Comparison of ENCODE assay signal across 9 cellular contexts in the genomic region with DNA sequence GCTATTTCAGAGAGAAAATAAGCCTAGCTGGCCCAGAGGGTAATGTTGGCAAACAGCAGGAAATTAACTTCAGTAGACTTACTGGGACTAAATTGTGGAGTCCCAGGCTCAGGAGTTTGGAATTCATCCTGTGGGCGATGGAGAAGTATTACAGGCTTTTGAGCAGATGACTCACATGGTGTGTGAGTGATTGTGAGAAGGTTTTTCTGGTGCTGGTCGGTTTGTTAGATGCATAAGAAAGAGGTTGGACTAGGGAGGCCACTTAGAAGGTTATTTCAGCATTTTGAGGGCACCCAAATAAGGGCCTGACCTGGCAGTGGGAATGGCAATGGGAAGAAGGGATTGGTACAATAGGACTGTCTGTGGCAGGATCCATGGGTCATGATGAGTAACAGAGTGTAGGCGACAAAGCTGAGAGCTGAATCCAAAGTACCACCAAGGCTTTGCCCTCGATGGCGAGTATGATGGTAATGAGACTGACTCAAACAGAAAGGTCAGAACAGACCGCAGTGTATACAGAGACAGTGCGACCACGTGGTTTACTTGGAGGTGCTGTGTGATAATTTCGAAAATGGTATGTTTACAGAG.
A peak's percentile ranks its signal among the peaks of the same experiment; 100 is the strongest.
DNase-seq lines count a peak whose midpoint lies in the region; ATAC-seq, FAIRE-seq and TF ChIP-seq lines count a peak whose summit lies in the region.
"Had no signal": no experiment of that assay in that cellular context is flagged by ENCODE, and none has a peak within 500 bp of the region (broad histone marks: within the 10 kb centered on the region; RNA-seq: fewer than 3 reads in every experiment).

No MANE protein-coding gene starts in this region.

- intact Hi-C loops in sciatic nerve (cut with DNase I), result no loop called here

- peak overlapping the region; percentile 58 for H3K4me2 ChIP-seq in smooth muscle cell

- TF ChIP-seq CTCF in bronchial epithelial cell (IDR thresholded peaks at IDR 0.05; ENCODE audit: insufficient read depth, low read length, severe bottlenecking) (no peak), smooth muscle cell (IDR thresholded peaks at IDR 0.05; ENCODE audit: borderline replicate concordance, insufficient read depth, poor library complexity, severe bottlenecking) (no peak)

- no peaks in the 10 kb centered on the region for H4K20me1 ChIP-seq in smooth muscle cell (ENCODE audit: low read depth)

- H3K9me3 ChIP-seq in smooth muscle cell (replicated peaks; ENCODE audit: low read depth), result no peaks in the 10 kb centered on the region
- H3K9me3 ChIP-seq: mucosa of descending colon had no signal

- DNase-seq in activated T-cell treated with anti-CD3 and anti-CD28 coated beads, Interleukin-2, amount 50 U/mL, for 48 hours, result peak; percentile 22 to 28
- no peak for DNase-seq in activated T-cell treated with anti-CD3 and anti-CD28 coated beads, Interleukin-2, amount 50 U/mL, for 1 hour
- DNase-seq in bronchial epithelial cell (ENCODE audit: low read depth) (peak; percentile 95), smooth muscle cell (lab: John Stamatoyannopoulos, UW; ENCODE audit: unreplicated experiment) (no peak), frontal cortex (ENCODE audit: low spot score in 2 of 2) (no peak), sciatic nerve (ENCODE audit: low spot score) (no peak)
- DNase-seq: mucosa of descending colon had no signal

- H3K9ac ChIP-seq in smooth muscle cell (ENCODE audit: low read depth), result peak overlapping the region; percentile 48

- ATAC-seq in HG03442 (IDR thresholded peaks at IDR 0.05; ENCODE audit: unreplicated experiment) (peak; percentile 94), sciatic nerve (no peak), HG02840 (IDR thresholded peaks at IDR 0.05; ENCODE audit: low FRiP score, unreplicated experiment) (no peak)
- ATAC-seq: mucosa of descending colon had no signal

- H3K27ac ChIP-seq in smooth muscle cell (ENCODE audit: low read depth), result peak overlapping the region; percentile 91

- H3K4me1 ChIP-seq in smooth muscle cell (ENCODE audit: low read depth), result peaks cover 18% of the 10 kb centered on the region

- H3K4me3 ChIP-seq in bronchial epithelial cell (ENCODE audit: low read depth, low read length) (no peak overlapping the region), smooth muscle cell (no peak overlapping the region)
- H3K4me3 ChIP-seq: mucosa of descending colon had no signal

- H3F3A ChIP-seq in smooth muscle cell (ENCODE audit: low read depth), result peaks cover 15% of the 10 kb centered on the region

- H3K36me3 ChIP-seq in bronchial epithelial cell (ENCODE audit: control insufficient read depth, insufficient read depth, low read length) (no peaks in the 10 kb centered on the region), smooth muscle cell (ENCODE audit: low read depth) (no peaks in the 10 kb centered on the region)

- FAIRE-seq in bronchial epithelial cell (lab: Jason Lieb, UNC) (peak; percentile 75), frontal cortex (lab: Jason Lieb, UNC) (no peak)

- 14% methylated on average over 9 of the region's 9 CpGs for WGBS in smooth muscle cell (ENCODE audit: low lambda C conversion rate)

- no peaks in the 10 kb centered on the region for H3K27me3 ChIP-seq in bronchial epithelial cell (ENCODE audit: control insufficient read depth, insufficient read depth, low read length)
- H3K27me3 ChIP-seq in smooth muscle cell (ENCODE audit: low read depth), result no peaks in the 10 kb centered on the region

- no peak overlapping the region for H2AFZ ChIP-seq in smooth muscle cell (ENCODE audit: low read depth)

- H3K79me2 ChIP-seq in smooth muscle cell (ENCODE audit: low read depth), result no peaks in the 10 kb centered on the region

Comparison
In these comparisons a context has a peak if more than half of its experiments do, and no peak if none do; other contexts are left out.
1. DNase-seq: peak in activated T-cell treated with anti-CD3 and anti-CD28 coated beads, Interleukin-2, amount 50 U/mL, for 48 hours (2 of 2) and bronchial epithelial cell (single experiment); none in activated T-cell treated with anti-CD3 and anti-CD28 coated beads, Interleukin-2, amount 50 U/mL, for 1 hour (single experiment), smooth muscle cell (single experiment), frontal cortex (0 of 2) and sciatic nerve (single experiment).